Comparison of ENCODE assay signal across 1 cellular context in the genomic region with DNA sequence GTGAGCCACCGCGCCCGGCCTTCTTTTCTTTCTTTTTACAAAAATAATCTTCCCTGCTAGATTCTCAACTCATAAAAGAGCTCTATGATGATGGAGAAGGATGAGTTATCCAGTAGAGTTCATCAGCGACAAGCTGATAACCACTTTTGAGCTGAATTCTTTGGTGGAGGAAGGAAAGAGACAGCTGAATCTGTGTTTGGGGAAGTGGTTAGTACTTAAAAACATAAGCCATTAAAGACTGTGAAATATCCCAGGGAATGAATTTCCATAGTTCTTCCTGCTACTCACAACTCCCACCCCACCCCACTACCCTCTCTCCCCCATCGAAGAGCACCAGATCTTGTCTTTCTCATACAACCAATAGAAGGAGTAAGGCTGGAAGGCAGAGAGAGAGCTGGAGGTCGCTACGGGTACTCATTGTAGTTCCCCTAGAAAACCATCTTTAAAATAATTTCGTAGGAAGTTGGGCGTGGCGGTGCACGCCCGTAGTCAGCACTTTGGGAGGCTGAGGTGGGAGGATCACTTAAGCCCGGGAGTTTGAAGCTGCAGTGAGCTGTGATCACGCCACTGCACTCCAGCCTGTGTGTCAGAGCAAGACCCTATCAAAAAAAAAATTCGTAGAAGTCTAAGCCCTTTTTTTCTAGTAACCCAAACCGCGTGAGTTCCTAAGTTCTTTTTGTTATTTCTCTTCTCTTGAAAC.
TF ChIP-seq lines count a peak whose summit lies in the region.

No MANE protein-coding gene starts in this region.

TF ChIP-seq in GM12878, 131 proteins besides CTCF, POLR2A, EP300 and RAD21:
- 0 out of 2 replicates have a peak, but pooled peaks have one; percentile 35 for TF ChIP-seq SPI1 (IDR thresholded peaks at IDR 0.05; ENCODE audit: borderline replicate concordance, insufficient read depth, low read depth, low read length)
- TF ChIP-seq, protein P1, sequence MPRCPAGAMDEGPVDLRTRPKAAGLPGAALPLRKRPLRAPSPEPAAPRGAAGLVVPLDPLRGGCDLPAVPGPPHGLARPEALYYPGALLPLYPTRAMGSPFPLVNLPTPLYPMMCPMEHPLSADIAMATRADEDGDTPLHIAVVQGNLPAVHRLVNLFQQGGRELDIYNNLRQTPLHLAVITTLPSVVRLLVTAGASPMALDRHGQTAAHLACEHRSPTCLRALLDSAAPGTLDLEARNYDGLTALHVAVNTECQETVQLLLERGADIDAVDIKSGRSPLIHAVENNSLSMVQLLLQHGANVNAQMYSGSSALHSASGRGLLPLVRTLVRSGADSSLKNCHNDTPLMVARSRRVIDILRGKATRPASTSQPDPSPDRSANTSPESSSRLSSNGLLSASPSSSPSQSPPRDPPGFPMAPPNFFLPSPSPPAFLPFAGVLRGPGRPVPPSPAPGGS (IDR thresholded peaks at IDR 0.05; ENCODE audit: borderline replicate concordance, insufficient read depth, low read depth, low read length, poor library complexity, severe bottlenecking) = no peak
TF ChIP-seq in GM12878: peak in this region for 1.
